22 cellular contexts compared by ENCODE assay signal in genomic region chr15:75325922-75326321, GRCh38. TPM values are rescaled to one million over a fixed set of nuclear protein-coding genes. Genes with fewer than 3 reads are reported as not detected.
DNase-seq lines count a peak whose midpoint lies in the region; ATAC-seq lines count a peak whose summit lies in the region.
"Had no signal": no experiment of that assay in that cellular context is flagged by ENCODE, and none has a peak within 500 bp of the region (broad histone marks: within the 10 kb centered on the region; RNA-seq: fewer than 3 reads in every experiment).

No MANE protein-coding gene starts in this region.

- H3K4me1 Mint-ChIP-seq in T-helper 17 cell: peaks cover 4% of the 10 kb centered on the region
- H3K4me1 Mint-ChIP-seq: CD14-positive monocyte; CD8-positive, alpha-beta memory T cell had no signal

- no peak overlapping the region for H3K27ac ChIP-seq in Karpas-422 (ENCODE audit: low read length)
- H3K27ac ChIP-seq: 22Rv1; A549; BLaER1 treated with 17β-estradiol and CSF1 and Interleukin-3, amounts not matched to agents 10 nM and 100 nM had no signal

- peaks cover 5% of the 10 kb centered on the region for H3K27me3 Mint-ChIP-seq in T-helper 17 cell
- H3K27me3 Mint-ChIP-seq: CD4-positive, alpha-beta T cell had no signal

- no peaks in the 10 kb centered on the region for H3K79me2 ChIP-seq in Karpas-422 (ENCODE audit: low read length)

- DNase-seq in activated effector memory CD4-positive, alpha-beta T cell treated with anti-CD3 and anti-CD28 coated beads, Interleukin-2, amount 50 U/mL, for 16 hours: peak; percentile 2
- no peak for DNase-seq in activated effector memory CD4-positive, alpha-beta T cell treated with Interleukin-2 at 50 U/mL for 16 hours
- DNase-seq in Karpas-422: no peak
- DNase-seq in T-helper 17 cell: no peak
- DNase-seq: ACHN; AML-193; BE2C; CD4-positive, alpha-beta T cell; CD8-positive, alpha-beta memory T cell; DMS 273 treated with DMSO at 0.1 percent for 48 hours; DMS79; GF-D8; GOT3; HFFc6 had no signal

- no peaks in the 10 kb centered on the region for H3K9me3 ChIP-seq in Karpas-422 (ENCODE audit: low read length)
- no peaks in the 10 kb centered on the region for H3K9me3 ChIP-seq in T-helper 17 cell (ENCODE audit: control insufficient read depth, low read length, poor library complexity, severe bottlenecking)
- H3K9me3 ChIP-seq: A549; BE2C; BLaER1 treated with 17β-estradiol and CSF1 and Interleukin-3, amounts not matched to agents 10 nM and 100 nM had no signal

- no peaks in the 10 kb centered on the region for H3K27me3 ChIP-seq in Karpas-422 (ENCODE audit: low read length)
- H3K27me3 ChIP-seq: BE2C; BLaER1 treated with 17β-estradiol and CSF1 and Interleukin-3, amounts not matched to agents 10 nM and 100 nM had no signal

- no peak overlapping the region for H3K9ac ChIP-seq in Karpas-422 (ENCODE audit: low read length)
- H3K9ac ChIP-seq: BLaER1 treated with 17β-estradiol and CSF1 and Interleukin-3, amounts not matched to agents 10 nM and 100 nM had no signal

- peak overlapping the region; percentile 50 for H3K4me2 ChIP-seq in Karpas-422 (ENCODE audit: low read depth, low read length, poor library complexity, severe bottlenecking)
- H3K4me2 ChIP-seq: A549; BLaER1 treated with 17β-estradiol and CSF1 and Interleukin-3, amounts not matched to agents 10 nM and 100 nM had no signal

- ATAC-seq in T-helper 17 cell (no peak), GM19452 (IDR thresholded peaks at IDR 0.05; ENCODE audit: unreplicated experiment) (no peak)
- ATAC-seq: A549 had no signal

- no peaks in the 10 kb centered on the region for H3K9me2 ChIP-seq in Karpas-422 (replicated peaks; ENCODE audit: insufficient read depth, low read length)

- no peak overlapping the region for H3K4me3 Mint-ChIP-seq in T-helper 17 cell
- H3K4me3 Mint-ChIP-seq: CD14-positive monocyte; CD4-positive, alpha-beta T cell; CD8-positive, alpha-beta memory T cell; HFFc6 had no signal

- H3K4me1 ChIP-seq in Karpas-422 (ENCODE audit: low read length): peaks cover 11% of the 10 kb centered on the region
- H3K4me1 ChIP-seq: A549, BE2C, HAP-1 had no signal

- H3K4me3 ChIP-seq in Karpas-422 (ENCODE audit: low read length): 0 out of 2 replicates have a peak overlapping the region, but pooled peaks have one; percentile 12
- H3K4me3 ChIP-seq: A549; BLaER1 treated with 17β-estradiol and CSF1 and Interleukin-3, amounts not matched to agents 10 nM and 100 nM; HAP-1 had no signal

- no peak overlapping the region for H3K27ac Mint-ChIP-seq in T-helper 17 cell
- H3K27ac Mint-ChIP-seq: CD14-positive monocyte; CD4-positive, alpha-beta T cell; CD8-positive, alpha-beta memory T cell; HFFc6 had no signal

- H2AFZ ChIP-seq in Karpas-422 (ENCODE audit: low read length): no peak overlapping the region

- H3K36me3 ChIP-seq in Karpas-422 (ENCODE audit: insufficient read depth, low read length): no peaks in the 10 kb centered on the region
- H3K36me3 ChIP-seq: BE2C; BLaER1 treated with 17β-estradiol and CSF1 and Interleukin-3, amounts not matched to agents 10 nM and 100 nM; HAP-1 had no signal

- H4K20me1 ChIP-seq in Karpas-422 (ENCODE audit: insufficient read depth, low read depth, low read length): no peaks in the 10 kb centered on the region
- H4K20me1 ChIP-seq: BLaER1 treated with 17β-estradiol and CSF1 and Interleukin-3, amounts not matched to agents 10 nM and 100 nM had no signal

- peaks cover 5% of the 10 kb centered on the region for H3K36me3 Mint-ChIP-seq in T-helper 17 cell (ENCODE audit: low read depth)
- H3K36me3 Mint-ChIP-seq: CD14-positive monocyte; CD8-positive, alpha-beta memory T cell had no signal

RNA-seq across cellular contexts. Expression of gene COMMD4, which starts 9.9 kb away (rescaled TPM):
- total RNA-seq in Karpas-422 (2014; rRNA removed; shearing (Covaris generic); ENCODE audit: low replicate concordance): 43.6 and 108 TPM in 2 replicates
- total RNA-seq in T-helper 17 cell: 10 to 100 TPM; 24.7 to 27.3 TPM

RNA-seq across cellular contexts. Expression of gene NEIL1, which starts 20.9 kb away (rescaled TPM):
- total RNA-seq in Karpas-422 (2014; rRNA removed; shearing (Covaris generic); ENCODE audit: low replicate concordance): 16.2 and 22.0 TPM in 2 replicates
- total RNA-seq in T-helper 17 cell: 10 to 100 TPM; 31.6 to 45.0 TPM
- total RNA-seq: Daoy had no signal

RNA-seq across cellular contexts. Expression of gene MAN2C1, which starts 42.5 kb away (rescaled TPM):
- 78.7 and 131 TPM in 2 replicates for total RNA-seq in Karpas-422 (2014; rRNA removed; shearing (Covaris generic); ENCODE audit: low replicate concordance)
- total RNA-seq in T-helper 17 cell: 100 to 1,000 TPM; 344 to 450 TPM

RNA-seq across cellular contexts. Expression of gene GOLGA6D, which starts 43.3 kb away (rescaled TPM):
- not detected in 2 replicates for total RNA-seq in Karpas-422 (2014; rRNA removed; shearing (Covaris generic); ENCODE audit: low replicate concordance)
- total RNA-seq in T-helper 17 cell: under 1 TPM in 1 of 2 donors, not detected in 1; 0.10 TPM
- total RNA-seq: CD4-positive, alpha-beta T cell; CD8-positive, alpha-beta memory T cell; Daoy; G401; HFFc6 had no signal
